Comparison of ENCODE assay signal across 8 cellular contexts in the genomic region with DNA sequence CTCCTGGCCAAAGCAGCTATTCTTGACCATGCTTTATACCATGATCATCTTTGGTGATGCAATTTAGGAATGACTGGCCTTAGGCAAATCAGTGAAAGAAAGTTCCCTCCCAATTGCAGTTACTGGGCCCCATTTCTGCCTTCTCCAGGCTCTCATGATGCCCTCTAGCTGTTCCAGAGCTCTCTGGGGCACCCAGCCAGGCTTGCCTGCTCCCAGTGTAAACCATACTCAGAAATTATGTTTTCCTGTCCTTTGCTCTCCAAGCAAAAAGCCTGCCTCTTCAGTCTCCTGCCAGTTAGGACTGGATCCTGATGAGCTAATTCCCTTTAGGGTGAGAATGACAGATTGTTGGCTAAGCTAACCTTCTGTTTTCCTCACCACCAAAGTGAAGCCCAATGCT.
DNase-seq lines count a peak whose midpoint lies in the region; ATAC-seq and TF ChIP-seq lines count a peak whose summit lies in the region.

No MANE protein-coding gene starts in this region.

- no peaks in the 10 kb centered on the region for H3K36me3 ChIP-seq in body of pancreas (replicated peaks in 1 of 2; ENCODE audit: insufficient read depth in 1 of 2, low read depth in 2 of 2)
- H3K36me3 ChIP-seq in lower lobe of right lung = no peaks in the 10 kb centered on the region
- H3K36me3 ChIP-seq in spleen = no peaks in the 10 kb centered on the region

- intact Hi-C loops in body of pancreas (cut with DNase I) (no loop called here), lower lobe of right lung (cut with DNase I) (no loop called here), spleen (cut with DNase I; ENCODE audit: low total_unique reads) (no loop called here)

- TF ChIP-seq CTCF in body of pancreas (IDR thresholded peaks at IDR 0.05) (peak in 1 of 7 experiments; percentile 10), lower lobe of right lung (IDR thresholded peaks at IDR 0.05) (no peak), spleen (IDR thresholded peaks at IDR 0.05 in 8 of 11, conservative IDR thresholded peaks at IDR 0.05 in 3 of 11) (no peak)

- H3K27me3 ChIP-seq in body of pancreas (no peaks in the 10 kb centered on the region), lower lobe of right lung (ENCODE audit: low read depth) (no peaks in the 10 kb centered on the region), spleen (replicated peaks in 1 of 7) (no peaks in the 10 kb centered on the region)

- TF ChIP-seq POLR2A in body of pancreas (IDR thresholded peaks at IDR 0.05) (no peak), spleen (IDR thresholded peaks at IDR 0.05) (no peak)

- DNase-seq in AG20443 (ENCODE audit: low spot score) (peak; percentile 65), NCI-H2029 treated with DMSO at 0.1 percent for 48 hours (lab: John Stamatoyannopoulos, UW) (peak; percentile 96), body of pancreas (peak; percentile 24 to 73 (median 41)), lower lobe of right lung (peak; percentile 51), spleen (no peak)

- H3K4me3 ChIP-seq in body of pancreas = no peak overlapping the region
- no peak overlapping the region for H3K4me3 ChIP-seq in lower lobe of right lung
- no peak overlapping the region for H3K4me3 ChIP-seq in spleen

- H3K27ac ChIP-seq in body of pancreas (no peak overlapping the region), lower lobe of right lung (no peak overlapping the region), spleen (no peak overlapping the region)

- H3K4me1 ChIP-seq in body of pancreas (peaks cover 6% of the 10 kb centered on the region), lower lobe of right lung (peaks cover 7% of the 10 kb centered on the region), spleen (peaks cover 0 to 11% (median 0%) of the 10 kb centered on the region in 6 donors)

- ATAC-seq in body of pancreas = no peak
- ATAC-seq in lower lobe of right lung = peak; percentile 54 to 64
- no peak for ATAC-seq in HG02970 (IDR thresholded peaks at IDR 0.05; ENCODE audit: low FRiP score, unreplicated experiment)
- no peak for ATAC-seq in GM21786 (IDR thresholded peaks at IDR 0.05; ENCODE audit: unreplicated experiment)
- ATAC-seq in GM21526 (IDR thresholded peaks at IDR 0.05; ENCODE audit: low FRiP score, unreplicated experiment) = no peak

- H3K9me3 ChIP-seq in body of pancreas (no peaks in the 10 kb centered on the region), lower lobe of right lung (no peaks in the 10 kb centered on the region), spleen (peaks cover 0 to 4% (median 0%) of the 10 kb centered on the region in 8 donors)

Comparison
In these comparisons a context has a peak if more than half of its experiments do, and no peak if none do; other contexts are left out.
1. ATAC-seq: peak in lower lobe of right lung (2 of 2); none in body of pancreas (single experiment), HG02970 (single experiment), GM21786 (single experiment) and GM21526 (single experiment).